Comparison of ENCODE assay signal across 1 cellular context in the genomic region with DNA sequence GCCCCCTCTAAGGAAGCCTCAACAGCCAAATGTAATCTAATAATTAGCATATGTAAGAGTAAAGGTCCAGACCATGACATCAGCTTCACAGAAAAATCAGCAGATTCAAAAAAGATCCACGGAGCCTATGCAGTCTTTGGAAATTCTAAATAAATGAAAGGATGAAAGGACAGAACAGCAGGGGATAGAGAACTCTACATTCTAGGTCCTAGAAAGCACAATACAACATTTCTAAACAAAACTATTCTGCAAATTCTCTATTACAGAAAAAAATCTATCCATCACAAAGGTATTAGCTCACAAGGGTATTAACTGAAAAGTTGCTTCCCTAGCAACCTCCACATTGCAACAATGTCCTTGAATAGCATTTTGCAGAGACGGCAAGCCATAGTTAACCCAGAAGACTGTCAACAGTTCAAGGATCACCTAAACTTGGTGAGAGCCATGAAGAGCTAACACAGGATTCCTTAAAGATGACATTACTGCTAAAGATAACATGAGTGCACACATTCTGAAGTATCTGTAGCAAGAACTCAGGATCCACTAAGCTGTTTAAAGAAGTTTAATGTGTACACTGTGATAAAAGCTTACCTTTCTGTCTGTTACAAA.
TF ChIP-seq lines count a peak whose summit lies in the region.

No MANE protein-coding gene starts in this region.

TF ChIP-seq in GM23338, 12 proteins besides CTCF, POLR2A, EP300 and RAD21 (continued from another document):
- TF ChIP-seq EZH2 (IDR thresholded peaks at IDR 0.05; ENCODE audit: low read depth, unreplicated experiment) (no peak), ZNF331 (CRISPR knock-in tag; IDR thresholded peaks at IDR 0.05; ENCODE audit: low read depth) (no peak), STAT1 (IDR thresholded peaks at IDR 0.05; ENCODE audit: unreplicated experiment) (no peak)
TF ChIP-seq in GM23338: peak in this region for 0.
